Comparison of ENCODE assay signal across 17 cellular contexts in the genomic region with DNA sequence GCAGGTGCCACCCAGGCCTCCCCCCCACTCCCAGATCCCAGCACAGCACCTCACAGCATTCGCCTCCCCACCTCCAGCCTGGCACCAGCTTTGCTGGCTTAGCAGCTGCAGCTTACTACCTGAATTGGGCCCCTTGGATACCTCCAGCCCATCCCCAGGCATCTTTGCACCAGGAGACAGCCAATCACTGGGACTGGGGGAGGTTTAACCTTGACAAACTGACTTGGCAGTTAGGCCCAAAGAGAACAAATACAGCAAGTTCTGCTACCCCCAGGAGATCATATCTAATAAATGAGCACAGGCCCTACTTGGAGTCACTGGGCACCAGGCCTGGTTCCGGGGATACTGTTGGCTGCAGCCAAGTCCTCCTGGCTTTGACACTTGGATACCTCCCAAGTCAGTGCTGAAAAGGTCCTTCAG. TPM values are rescaled to one million over a fixed set of nuclear protein-coding genes. Genes with fewer than 3 reads are reported as not detected.
DNase-seq lines count a peak whose midpoint lies in the region; ATAC-seq and TF ChIP-seq lines count a peak whose summit lies in the region.
"Had no signal": no experiment of that assay in that cellular context is flagged by ENCODE, and none has a peak within 500 bp of the region (broad histone marks: within the 10 kb centered on the region; RNA-seq: fewer than 3 reads in every experiment).

No MANE protein-coding gene starts in this region.

- no peak overlapping the region for H2AFZ ChIP-seq in neural progenitor cell (replicated peaks)
- H2AFZ ChIP-seq in neuronal stem cell (ENCODE audit: low read length), result no peak overlapping the region

- in situ Hi-C loops in ACHN (cut with HindIII; ENCODE audit: low pct_ligation_motif_present, low pct_unique_long_range_greater_than_20kb, low sequenced_read_pairs), result no loop called here

- H3K4me1 Mint-ChIP-seq in activated T-cell treated with anti-CD3 and anti-CD28 coated beads, Interleukin-2, amount 50 U/mL, for 24 hours (ENCODE audit: low read depth), result no peaks in the 10 kb centered on the region
- no peaks in the 10 kb centered on the region for H3K4me1 Mint-ChIP-seq in neural progenitor cell
- no peaks in the 10 kb centered on the region for H3K4me1 Mint-ChIP-seq in activated naive CD8-positive, alpha-beta T cell treated with anti-CD3 and anti-CD28 coated beads for 36 hours

- no peak overlapping the region for H3K4me3 Mint-ChIP-seq in activated T-cell treated with anti-CD3 and anti-CD28 coated beads, Interleukin-2, amount 50 U/mL, for 24 hours
- H3K4me3 Mint-ChIP-seq in neural progenitor cell, result no peak overlapping the region
- H3K4me3 Mint-ChIP-seq in activated naive CD8-positive, alpha-beta T cell treated with anti-CD3 and anti-CD28 coated beads for 36 hours, result no peak overlapping the region
- H3K4me3 Mint-ChIP-seq: activated CD8-positive, alpha-beta T cell treated with anti-CD3 and anti-CD28 coated beads, Interleukin-2, amount 10 ng/mL, durations not matched to agents 7 days and 5 days; IgD-negative memory B cell had no signal

- H3K36me3 ChIP-seq in gastroesophageal sphincter (peaks cover 2 to 54% of the 10 kb centered on the region in 2 donors), neural progenitor cell (peaks cover 6% of the 10 kb centered on the region), testis (ENCODE audit: low read depth, missing control alignments) (no peaks in the 10 kb centered on the region), neuronal stem cell (replicated peaks in 1 of 2; ENCODE audit: control insufficient read depth in 2 of 2, insufficient read depth in 2 of 2, low read length in 2 of 2) (peaks cover 31 to 41% of the 10 kb centered on the region in 2 donors)

- H3K27ac Mint-ChIP-seq in activated T-cell treated with anti-CD3 and anti-CD28 coated beads, Interleukin-2, amount 50 U/mL, for 24 hours, result peak overlapping the region; percentile 6
- H3K27ac Mint-ChIP-seq in neural progenitor cell, result no peak overlapping the region
- no peak overlapping the region for H3K27ac Mint-ChIP-seq in activated naive CD8-positive, alpha-beta T cell treated with anti-CD3 and anti-CD28 coated beads for 36 hours
- H3K27ac Mint-ChIP-seq: activated CD8-positive, alpha-beta T cell treated with anti-CD3 and anti-CD28 coated beads, Interleukin-2, amount 10 ng/mL, durations not matched to agents 7 days and 5 days; IgD-negative memory B cell had no signal

- H2BK15ac ChIP-seq in neuronal stem cell (ENCODE audit: low read length), result no peak overlapping the region

- no peak overlapping the region for H4K8ac ChIP-seq in neuronal stem cell (ENCODE audit: low read depth, low read length)

- H2BK120ac ChIP-seq in neuronal stem cell (ENCODE audit: low read depth, low read length), result no peak overlapping the region

- no peak for DNase-seq in activated T-cell treated with anti-CD3 and anti-CD28 coated beads, Interleukin-2, amount 50 U/mL, for 24 hours
- DNase-seq in activated T-cell treated with anti-CD3 and anti-CD28 coated beads for 4 hours (no peak), neural progenitor cell (ENCODE audit: low spot score) (no peak), testis (peak; percentile 89), neuronal stem cell (ENCODE audit: low spot score) (no peak), ACHN (no peak)
- no peak for DNase-seq in activated naive CD8-positive, alpha-beta T cell treated with anti-CD3 and anti-CD28 coated beads for 36 hours
- DNase-seq: activated CD8-positive, alpha-beta T cell treated with anti-CD3 and anti-CD28 coated beads, Interleukin-2, amount 10 ng/mL, durations not matched to agents 7 days and 5 days; CD4-positive, CD25-positive, alpha-beta regulatory T cell; DND-41; GOT3; NCI-H1048; NCI-H82; stimulated activated naive CD4-positive, alpha-beta T cell had no signal

- TF ChIP-seq POLR2A in gastroesophageal sphincter (IDR thresholded peaks at IDR 0.05) (no peak), testis (IDR thresholded peaks at IDR 0.05) (no peak)

- H3K9ac ChIP-seq in neural progenitor cell, result peak overlapping the region; percentile 13
- no peak overlapping the region for H3K9ac ChIP-seq in neuronal stem cell (ENCODE audit: low read depth, low read length, poor library complexity)

- peaks cover 3% of the 10 kb centered on the region for H3K79me2 ChIP-seq in neural progenitor cell (ENCODE audit: low read depth)

- H3K36me3 Mint-ChIP-seq in activated T-cell treated with anti-CD3 and anti-CD28 coated beads, Interleukin-2, amount 50 U/mL, for 24 hours (ENCODE audit: low read depth), result peaks cover 60% of the 10 kb centered on the region
- H3K36me3 Mint-ChIP-seq in neural progenitor cell, result peaks cover 19% of the 10 kb centered on the region
- H3K36me3 Mint-ChIP-seq in activated naive CD8-positive, alpha-beta T cell treated with anti-CD3 and anti-CD28 coated beads for 36 hours, result peaks cover 6% of the 10 kb centered on the region

- no peaks in the 10 kb centered on the region for H3K79me1 ChIP-seq in neuronal stem cell (ENCODE audit: low read depth, low read length)

- ATAC-seq in gastroesophageal sphincter, result peak; percentile 61
- ATAC-seq: activated CD8-positive, alpha-beta T cell treated with anti-CD3 and anti-CD28 coated beads, Interleukin-2, amount 10 ng/mL, durations not matched to agents 7 days and 5 days had no signal

- H3K4me3 ChIP-seq in gastroesophageal sphincter (no peak overlapping the region), neural progenitor cell (no peak overlapping the region), testis (no peak overlapping the region), neuronal stem cell (ENCODE audit: low read length in 2 of 2) (no peak overlapping the region)

- H3K4ac ChIP-seq in neuronal stem cell (ENCODE audit: low read length), result no peak overlapping the region

- no peak overlapping the region for H3K18ac ChIP-seq in neuronal stem cell (ENCODE audit: low read length)

- no CpG with 5 or more reads among the region's 2 CpGs for WGBS in gastroesophageal sphincter (ENCODE audit: low coverage in 1 of 2), 2 donors
- WGBS in testis, 2 donors, result 37 to 80% methylated on average over 1 to 2 of the region's 2 CpGs
- no CpG with 5 or more reads among the region's 2 CpGs for WGBS in neuronal stem cell (ENCODE audit: extremely low coverage in 2 of 2, insufficient read length in 2 of 2, insufficient replicate concordance in 1 of 2), 2 donors

- no peak overlapping the region for H2BK5ac ChIP-seq in neuronal stem cell (ENCODE audit: low read length)

- H4K20me1 ChIP-seq in neural progenitor cell (ENCODE audit: low read depth), result no peaks in the 10 kb centered on the region

- TF ChIP-seq CTCF in gastroesophageal sphincter (IDR thresholded peaks at IDR 0.05), result no peak
- no peak for TF ChIP-seq CTCF in neural progenitor cell (IDR thresholded peaks at IDR 0.05)
- TF ChIP-seq CTCF in testis (IDR thresholded peaks at IDR 0.05), result no peak

- H3K23ac ChIP-seq in neuronal stem cell (ENCODE audit: low read depth, low read length, poor library complexity), result no peak overlapping the region

- H3K9me3 Mint-ChIP-seq in activated T-cell treated with anti-CD3 and anti-CD28 coated beads, Interleukin-2, amount 50 U/mL, for 24 hours, result no peaks in the 10 kb centered on the region
- no peaks in the 10 kb centered on the region for H3K9me3 Mint-ChIP-seq in neural progenitor cell
- H3K9me3 Mint-ChIP-seq in activated naive CD8-positive, alpha-beta T cell treated with anti-CD3 and anti-CD28 coated beads for 36 hours, result no peaks in the 10 kb centered on the region
- H3K9me3 Mint-ChIP-seq: CD4-positive, CD25-positive, alpha-beta regulatory T cell; IgD-negative memory B cell had no signal

- no peaks in the 10 kb centered on the region for H3K27me3 Mint-ChIP-seq in activated T-cell treated with anti-CD3 and anti-CD28 coated beads, Interleukin-2, amount 50 U/mL, for 24 hours
- peaks cover 3% of the 10 kb centered on the region for H3K27me3 Mint-ChIP-seq in neural progenitor cell (ENCODE audit: insufficient read depth, low read depth)
- no peaks in the 10 kb centered on the region for H3K27me3 Mint-ChIP-seq in activated naive CD8-positive, alpha-beta T cell treated with anti-CD3 and anti-CD28 coated beads for 36 hours
- H3K27me3 Mint-ChIP-seq: CD4-positive, CD25-positive, alpha-beta regulatory T cell; IgD-negative memory B cell had no signal

- no peaks in the 10 kb centered on the region for H3K27me3 ChIP-seq in gastroesophageal sphincter
- no peaks in the 10 kb centered on the region for H3K27me3 ChIP-seq in neural progenitor cell
- H3K27me3 ChIP-seq in testis, result no peaks in the 10 kb centered on the region
- H3K27me3 ChIP-seq in neuronal stem cell (ENCODE audit: control insufficient read depth in 3 of 3, insufficient read depth in 3 of 3, low read depth in 1 of 3, low read length in 3 of 3), result no peaks in the 10 kb centered on the region

- H3K9me3 ChIP-seq in gastroesophageal sphincter (peaks cover 0 to 2% (median 0%) of the 10 kb centered on the region in 3 donors), neural progenitor cell (ENCODE audit: low read depth) (no peaks in the 10 kb centered on the region), testis (no peaks in the 10 kb centered on the region), neuronal stem cell (replicated peaks in 1 of 2; ENCODE audit: control insufficient read depth in 2 of 2, insufficient read depth in 1 of 2, low read depth in 1 of 2, low read length in 2 of 2) (peaks cover 0 to 2% of the 10 kb centered on the region in 2 donors)

- no peak overlapping the region for H3K4me2 ChIP-seq in neural progenitor cell
- H3K4me2 ChIP-seq in neuronal stem cell (ENCODE audit: insufficient read depth, low read length, poor library complexity, severe bottlenecking), result no peak overlapping the region

- H2BK12ac ChIP-seq in neuronal stem cell (ENCODE audit: low read length), result no peak overlapping the region

- no peak overlapping the region for H4K91ac ChIP-seq in neuronal stem cell (ENCODE audit: low read depth, low read length, poor library complexity)

- intact Hi-C loops in testis (cut with DNase I; ENCODE audit: low total_unique reads), result no loop called here

- H3K4me1 ChIP-seq in gastroesophageal sphincter (peaks cover 2 to 22% (median 10%) of the 10 kb centered on the region in 3 donors), neural progenitor cell (no peaks in the 10 kb centered on the region), testis (peaks cover 33% of the 10 kb centered on the region), neuronal stem cell (ENCODE audit: control insufficient read depth in 2 of 2, insufficient read depth in 1 of 2, low read depth in 1 of 2, low read length in 2 of 2) (no peaks in the 10 kb centered on the region)

- H3K27ac ChIP-seq in gastroesophageal sphincter, result peak overlapping the region in 3 of 4 donors; percentile 31 to 43 (median 31)
- H3K27ac ChIP-seq in neural progenitor cell, result no peak overlapping the region
- H3K27ac ChIP-seq in testis, result no peak overlapping the region
- H3K27ac ChIP-seq in neuronal stem cell (replicated peaks; ENCODE audit: low read length), result no peak overlapping the region

- peaks cover 7% of the 10 kb centered on the region for H3F3A ChIP-seq in neural progenitor cell (ENCODE audit: low read depth)

- H3K14ac ChIP-seq in neuronal stem cell (ENCODE audit: low read length), result no peak overlapping the region

- H2AK5ac ChIP-seq in neuronal stem cell (ENCODE audit: low read depth, low read length), result no peak overlapping the region

- TF ChIP-seq EP300 in gastroesophageal sphincter (IDR thresholded peaks at IDR 0.05), result no peak

RNA-seq across cellular contexts. Expression of a gene that starts 8.8 kb away (rescaled TPM):
- total RNA-seq in gastroesophageal sphincter (10 to 100 TPM; 10.5 to 11.2 (median 11.0) TPM), neural progenitor cell (ENCODE audit: low replicate concordance) (11.1 and 15.3 TPM in 2 replicates), testis (10 to 100 TPM; 27.0 to 37.5 TPM)
- 70.1 TPM for polyA plus RNA-seq in testis (ENCODE audit: insufficient read depth, low read depth, low replicate concordance)
- 20.2 TPM for polyA plus RNA-seq in neuronal stem cell (2013, experiment 1 of 2)
- polyA plus RNA-seq in neuronal stem cell (2013, experiment 2 of 2), result 20.3 TPM
- 10 to 100 TPM; 20.2 to 22.0 TPM for total RNA-seq in activated naive CD8-positive, alpha-beta T cell treated with anti-CD3 and anti-CD28 coated beads for 36 hours

RNA-seq across cellular contexts. Expression of a gene that starts 24.9 kb away (rescaled TPM):
- total RNA-seq in gastroesophageal sphincter, result under 1 TPM in 2 of 4 donors, not detected in 2; 0.04 to 0.07 TPM
- 0.07 and 0.19 TPM in 2 replicates for total RNA-seq in neural progenitor cell (ENCODE audit: low replicate concordance)
- total RNA-seq in testis, result under 1 TPM; 0.25 to 0.39 TPM
- 0.96 TPM for polyA plus RNA-seq in testis (ENCODE audit: insufficient read depth, low read depth, low replicate concordance)
- 0.06 TPM for polyA plus RNA-seq in neuronal stem cell (2013, experiment 1 of 2)
- polyA plus RNA-seq in neuronal stem cell (2013, experiment 2 of 2), result 0.07 TPM
- under 1 TPM; 0.04 TPM for total RNA-seq in activated naive CD8-positive, alpha-beta T cell treated with anti-CD3 and anti-CD28 coated beads for 36 hours
- total RNA-seq: lower leg skin had no signal
- polyA plus RNA-seq: CD4-positive, CD25-positive, alpha-beta regulatory T cell; IgD-negative memory B cell had no signal

Comparison
In these comparisons a context has a peak if more than half of its experiments do, and no peak if none do; other contexts are left out.
1. H3K27ac ChIP-seq: peak in gastroesophageal sphincter (3 of 4); none in neural progenitor cell (single experiment), testis (0 of 2) and neuronal stem cell (single experiment).